Comparison of ENCODE assay signal across 12 cellular contexts in genomic region chr3:197525706-197526105, GRCh38. TPM values are rescaled to one million over a fixed set of nuclear protein-coding genes. Genes with fewer than 3 reads are reported as not detected.
A peak's percentile ranks its signal among the peaks of the same experiment; 100 is the strongest.
DNase-seq lines count a peak whose midpoint lies in the region; TF ChIP-seq lines count a peak whose summit lies in the region.
"Had no signal": no experiment of that assay in that cellular context is flagged by ENCODE, and none has a peak within 500 bp of the region (broad histone marks: within the 10 kb centered on the region; RNA-seq: fewer than 3 reads in every experiment).

No MANE protein-coding gene starts in this region.

- no peaks in the 10 kb centered on the region for H3K79me2 ChIP-seq in DOHH2 (ENCODE audit: control insufficient read depth, low read length)

- no peaks in the 10 kb centered on the region for H3K9me2 ChIP-seq in DOHH2 (replicated peaks; ENCODE audit: control insufficient read depth, low read length)

- no peaks in the 10 kb centered on the region for H4K20me1 ChIP-seq in DOHH2 (ENCODE audit: control insufficient read depth, insufficient read depth, low read depth, low read length)

- DNase-seq in brain microvascular endothelial cell (peak; percentile 28), lung microvascular endothelial cell (ENCODE audit: low read depth in 2 of 2) (peak; percentile 47 to 63), 8988T (no peak), HK-2 (ENCODE audit: unreplicated experiment) (no peak), NCI-H146 treated with DMSO at 0.1 percent for 48 hours (lab: John Stamatoyannopoulos, UW; ENCODE audit: unreplicated experiment) (no peak)
- DNase-seq: activated T-cell treated with anti-CD3 and anti-CD28 coated beads, Interleukin-2, amount 50 U/mL, for 48 hours; heart right ventricle; NCI-H1694 treated with DMSO at 0.1 percent for 48 hours; OCI-M1 had no signal

- H3K27me3 ChIP-seq in DOHH2 (ENCODE audit: control insufficient read depth, low read length) (no peaks in the 10 kb centered on the region), brain microvascular endothelial cell (replicated peaks) (no peaks in the 10 kb centered on the region)
- H3K27me3 ChIP-seq: heart right ventricle had no signal

- in situ Hi-C loops in brain microvascular endothelial cell (cut with HindIII; ENCODE audit: low pct_ligation_motif_present, low sequenced_read_pairs) = no loop called here

- H3K9me3 ChIP-seq in DOHH2 (ENCODE audit: control insufficient read depth, insufficient read depth, low read length) = no peaks in the 10 kb centered on the region
- H3K9me3 ChIP-seq: heart right ventricle, thoracic aorta had no signal

- peak; percentile 17 for TF ChIP-seq CTCF in DOHH2 (IDR thresholded peaks at IDR 0.05; ENCODE audit: low read depth, low read length, poor library complexity, severe bottlenecking)
- TF ChIP-seq CTCF in LNCAP (IDR thresholded peaks at IDR 0.05) = peak; percentile 29
- TF ChIP-seq CTCF in brain microvascular endothelial cell (IDR thresholded peaks at IDR 0.05; ENCODE audit: low read depth, low read length, missing control alignments) = peak; percentile 67

- H3K4me3 ChIP-seq in DOHH2 (ENCODE audit: low read length) = no peak overlapping the region
- no peak overlapping the region for H3K4me3 ChIP-seq in brain microvascular endothelial cell (ENCODE audit: low read depth, low read length)
- H3K4me3 ChIP-seq: heart right ventricle, thoracic aorta had no signal

- no peaks in the 10 kb centered on the region for H3F3A ChIP-seq in DOHH2 (ENCODE audit: control insufficient read depth, insufficient read depth)

- no peaks in the 10 kb centered on the region for H3K4me1 ChIP-seq in DOHH2 (ENCODE audit: control insufficient read depth, low read length)

- no peak overlapping the region for H3K27ac ChIP-seq in DOHH2 (ENCODE audit: low read depth, low read length)
- no peak overlapping the region for H3K27ac ChIP-seq in brain microvascular endothelial cell
- H3K27ac ChIP-seq: heart right ventricle, thoracic aorta had no signal

- H3K36me3 ChIP-seq in DOHH2 (ENCODE audit: control insufficient read depth, low read length) = peaks cover 60% of the 10 kb centered on the region
- H3K36me3 ChIP-seq in brain microvascular endothelial cell (replicated peaks) = no peaks in the 10 kb centered on the region
- H3K36me3 ChIP-seq: heart right ventricle, thoracic aorta had no signal

- H3K4me2 ChIP-seq in DOHH2 (ENCODE audit: low read length) = no peak overlapping the region

RNA-seq across cellular contexts. Expression of gene BDH1, which starts 30.1 kb away (rescaled TPM):
- 1.6 and 1.7 TPM in 2 replicates for total RNA-seq in lung microvascular endothelial cell

Comparison
In these comparisons a context has a peak if more than half of its experiments do, and no peak if none do; other contexts are left out.
1. CTCF ChIP-seq: peak in every context shown above with its lines; median percentile 67 in brain microvascular endothelial cell; 29 in LNCAP; 17 in DOHH2.
2. DNase-seq: peak in brain microvascular endothelial cell (single experiment) and lung microvascular endothelial cell (2 of 2); none in 8988T (single experiment), HK-2 (single experiment) and NCI-H146 treated with DMSO at 0.1 percent for 48 hours (single experiment).